20 cellular contexts compared by ENCODE assay signal in the genomic region with DNA sequence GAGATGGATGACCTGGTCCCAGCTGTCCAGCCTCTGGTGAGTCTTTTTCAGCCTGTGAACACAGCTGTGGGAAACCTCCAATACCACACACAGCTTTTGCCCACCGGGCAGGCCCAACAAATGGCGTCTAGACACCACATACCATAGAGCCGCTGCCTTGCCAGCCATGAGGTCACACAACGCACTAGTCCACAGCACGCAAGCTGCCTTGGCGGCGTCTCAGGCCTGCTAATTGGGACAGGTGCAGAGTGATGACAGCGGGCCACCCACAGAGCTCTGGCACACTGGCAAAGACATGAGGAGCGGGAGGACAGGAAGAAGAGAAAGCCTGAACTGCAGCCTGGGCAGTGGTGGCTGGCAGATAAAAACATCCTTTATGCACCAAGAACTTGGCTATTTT.
DNase-seq lines count a peak whose midpoint lies in the region; ATAC-seq and TF ChIP-seq lines count a peak whose summit lies in the region.
"Had no signal": no experiment of that assay in that cellular context is flagged by ENCODE, and none has a peak within 500 bp of the region (broad histone marks: within the 10 kb centered on the region; RNA-seq: fewer than 3 reads in every experiment).

No MANE protein-coding gene starts in this region.

- peak; percentile 34; the same call in 1 of the 3 replicates for ATAC-seq in DND-41 (ENCODE audit: insufficient read depth, low read depth)
- ATAC-seq in T-cell (replicated peaks in 1 of 4), result no peak
- no peak for ATAC-seq in HG03469 (IDR thresholded peaks at IDR 0.05; ENCODE audit: unreplicated experiment)
- ATAC-seq: activated CD4-positive, alpha-beta T cell treated with anti-CD3 and anti-CD28 coated beads for 36 hours; GM12878; mucosa of descending colon had no signal

- peaks cover under 1 to 2% of the 10 kb centered on the region in 2 donors for H3K27me3 Mint-ChIP-seq in T-cell
- H3K27me3 Mint-ChIP-seq: activated naive CD4-positive, alpha-beta T cell treated with anti-CD3 and anti-CD28 coated beads, Interleukin-2, amount 10 ng/mL, durations not matched to agents 7 days and 5 days; CD4-positive, alpha-beta memory T cell had no signal

- peaks cover 19% of the 10 kb centered on the region; the same call in 1 of the 2 replicates for H3K4me1 ChIP-seq in DND-41 (ENCODE audit: insufficient read depth, low read length)
- no peaks in the 10 kb centered on the region for H3K4me1 ChIP-seq in HAP-1
- H3K4me1 ChIP-seq: transverse colon had no signal

- no peaks in the 10 kb centered on the region for H3K27me3 ChIP-seq in DND-41 (ENCODE audit: insufficient read depth, low read length, poor library complexity)
- no peaks in the 10 kb centered on the region for H3K27me3 ChIP-seq in HAP-1 (ENCODE audit: low read depth)
- H3K27me3 ChIP-seq: transverse colon had no signal

- H2AFZ ChIP-seq in DND-41 (ENCODE audit: low read depth, low read length), result no peak overlapping the region

- no peak overlapping the region for H3K4me3 Mint-ChIP-seq in T-cell
- H3K4me3 Mint-ChIP-seq: activated CD4-positive, alpha-beta T cell treated with anti-CD3 and anti-CD28 coated beads for 36 hours; activated naive CD4-positive, alpha-beta T cell treated with anti-CD3 and anti-CD28 coated beads, Interleukin-2, amount 10 ng/mL, durations not matched to agents 7 days and 5 days; CD4-positive, alpha-beta memory T cell had no signal

- H3K36me3 Mint-ChIP-seq in T-cell, result no peaks in the 10 kb centered on the region
- H3K36me3 Mint-ChIP-seq: activated naive CD4-positive, alpha-beta T cell treated with anti-CD3 and anti-CD28 coated beads, Interleukin-2, amount 10 ng/mL, durations not matched to agents 7 days and 5 days; CD4-positive, alpha-beta memory T cell had no signal

- no peaks in the 10 kb centered on the region for H3K9me3 Mint-ChIP-seq in T-cell
- H3K9me3 Mint-ChIP-seq: activated naive CD4-positive, alpha-beta T cell treated with anti-CD3 and anti-CD28 coated beads, Interleukin-2, amount 10 ng/mL, durations not matched to agents 7 days and 5 days; CD4-positive, alpha-beta memory T cell had no signal

- no peak overlapping the region for H3K4me3 ChIP-seq in DND-41 (ENCODE audit: low read depth in 1 of 2, low read length in 2 of 2)
- no peak overlapping the region for H3K4me3 ChIP-seq in HAP-1
- H3K4me3 ChIP-seq: GM12878, mucosa of descending colon, transverse colon had no signal

- no peak overlapping the region for H3K9ac ChIP-seq in DND-41 (ENCODE audit: low read depth, low read length)

- H4K20me1 ChIP-seq in DND-41 (ENCODE audit: insufficient read depth, low read length), result no peaks in the 10 kb centered on the region

- no peaks in the 10 kb centered on the region for H3K9me3 ChIP-seq in DND-41 (ENCODE audit: insufficient read depth, low read length, severe bottlenecking)
- no peaks in the 10 kb centered on the region for H3K9me3 ChIP-seq in HAP-1
- H3K9me3 ChIP-seq: mucosa of descending colon, transverse colon had no signal

- H3K4me2 ChIP-seq in DND-41 (ENCODE audit: insufficient read depth, low read length), result no peak overlapping the region

- no peak overlapping the region for H3K27ac Mint-ChIP-seq in T-cell
- H3K27ac Mint-ChIP-seq: activated CD4-positive, alpha-beta T cell treated with anti-CD3 and anti-CD28 coated beads for 36 hours; activated naive CD4-positive, alpha-beta T cell treated with anti-CD3 and anti-CD28 coated beads, Interleukin-2, amount 10 ng/mL, durations not matched to agents 7 days and 5 days; CD4-positive, alpha-beta memory T cell had no signal

- H3K36me3 ChIP-seq in DND-41 (ENCODE audit: insufficient read depth, low read length) (no peaks in the 10 kb centered on the region), HAP-1 (replicated peaks) (no peaks in the 10 kb centered on the region)
- H3K36me3 ChIP-seq: transverse colon had no signal

- POLR2A ChIA-PET in T-cell (lab: Charles Lee), result no interaction called here

- no peaks in the 10 kb centered on the region for H3K79me2 ChIP-seq in DND-41 (ENCODE audit: insufficient read depth, low read length)

- TF ChIP-seq CTCF in DND-41 (IDR thresholded peaks at IDR 0.05; ENCODE audit: borderline replicate concordance, extremely low read depth, low read length, poor library complexity, severe bottlenecking), result no peak

- in situ Hi-C loops in HAP-1 (cut with MboI; ENCODE audit: low sequenced_read_pairs), result loop anchor here (5.0 to 25.0 kb wide), 3 partner anchors 837 to 1107 kb away; a partner anchor contains a TSS

- peaks cover 0 to 3% (median 0%) of the 10 kb centered on the region in 3 donors for H3K4me1 Mint-ChIP-seq in T-cell
- H3K4me1 Mint-ChIP-seq: activated naive CD4-positive, alpha-beta T cell treated with anti-CD3 and anti-CD28 coated beads, Interleukin-2, amount 10 ng/mL, durations not matched to agents 7 days and 5 days had no signal

- DNase-seq in DND-41 (no peak), NCI-H1092 (lab: John Stamatoyannopoulos, UW) (peak; percentile 70), astrocyte of the hippocampus (ENCODE audit: low read depth, low spot score) (peak; percentile 69), occipital lobe (lab: John Stamatoyannopoulos, UW) (peak; percentile 55), T-cell (no peak), HAP-1 (ENCODE audit: low spot score in 2 of 2) (no peak)
- no peak for DNase-seq in activated CD4-positive, alpha-beta T cell treated with anti-CD3 and anti-CD28 coated beads for 4 hours
- DNase-seq: activated CD4-positive, alpha-beta T cell treated with anti-CD3 and anti-CD28 coated beads for 36 hours; activated naive CD4-positive, alpha-beta T cell treated with anti-CD3 and anti-CD28 coated beads, Interleukin-2, amount 10 ng/mL, durations not matched to agents 7 days and 5 days; CD4-positive, alpha-beta memory T cell; central memory CD4-positive, alpha-beta T cell; hippocampal formation; Kasumi-1; mucosa of descending colon; NCI-H2029 treated with DMSO at 0.1 percent for 48 hours; NCI-H524 treated with DMSO at 0.1 percent for 48 hours; transverse colon had no signal

- CTCF ChIA-PET in T-cell (lab: Charles Lee), result interaction anchor here in 1 of 2 donors (0.7 to 1.0 kb wide), 2 partner anchors 9 to 823 kb away, joined by 3 to 7 read pairs; no protein-coding TSS in a partner anchor

- no peak overlapping the region for H3K27ac ChIP-seq in DND-41 (ENCODE audit: low read length)
- H3K27ac ChIP-seq: epithelial cell of prostate, transverse colon had no signal

Comparison
In these comparisons a context has a peak if more than half of its experiments do, and no peak if none do; other contexts are left out.
1. DNase-seq: peak in NCI-H1092 (single experiment), astrocyte of the hippocampus (single experiment) and occipital lobe (single experiment); none in DND-41 (single experiment), T-cell (0 of 34), HAP-1 (0 of 2) and activated CD4-positive, alpha-beta T cell treated with anti-CD3 and anti-CD28 coated beads for 4 hours (0 of 2).